In the genomic region with DNA sequence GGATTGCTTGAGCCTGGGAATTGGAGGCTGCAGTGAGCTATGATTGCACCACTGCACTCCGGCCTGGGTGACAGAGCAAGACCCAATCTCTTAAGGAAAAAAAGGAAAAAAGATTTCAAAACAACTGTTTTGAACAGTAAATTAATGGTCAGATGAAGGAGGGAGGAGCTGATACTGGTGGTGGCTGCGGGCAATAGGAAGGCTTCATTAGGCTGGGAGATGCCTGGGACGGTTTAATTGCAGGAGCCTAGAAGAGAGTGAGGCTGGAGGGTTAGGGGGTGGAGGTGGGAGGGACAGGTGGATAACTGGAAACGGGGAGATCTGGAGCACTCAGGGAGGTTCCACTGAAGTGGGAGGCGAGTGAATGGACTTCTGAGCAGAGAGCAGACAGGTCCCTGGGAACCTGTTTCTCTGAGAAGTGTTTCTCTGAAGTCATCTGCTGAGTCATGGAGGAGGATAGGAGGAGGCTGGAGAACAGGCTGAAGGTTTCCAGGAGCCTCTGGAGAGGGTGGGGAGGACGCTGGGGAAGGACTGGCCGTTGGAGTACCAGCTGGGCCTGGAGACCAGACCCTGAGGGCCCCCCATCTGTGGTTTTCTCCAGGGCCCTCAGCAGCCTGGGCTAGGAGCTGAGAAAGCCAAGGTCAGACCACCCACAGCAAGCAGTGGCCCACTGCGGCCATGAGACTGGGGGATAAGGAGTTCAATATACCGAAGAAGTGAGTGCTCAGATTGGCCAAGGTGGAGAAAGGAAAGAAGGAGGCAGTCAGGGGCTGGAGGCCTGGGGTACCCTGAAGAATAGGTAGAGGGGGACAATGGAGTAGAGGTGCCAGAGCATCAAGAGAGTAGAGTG, we compare ENCODE assay signal across 1 cellular context.
TF ChIP-seq lines count a peak whose summit lies in the region.

No MANE protein-coding gene starts in this region.

TF ChIP-seq in K562, 482 proteins besides CTCF, POLR2A, EP300 and RAD21 (continued from another document and continues in another):
- no peak for TF ChIP-seq ZSCAN32 (CRISPR knock-in tag; IDR thresholded peaks at IDR 0.05)
- TF ChIP-seq HDGF (IDR thresholded peaks at IDR 0.05), result peak; percentile 88
- TF ChIP-seq ESRRA (IDR thresholded peaks at IDR 0.05; ENCODE audit: borderline replicate concordance, low read depth), result no peak
- 0 out of 2 replicates have a peak, but pooled peaks have one; percentile 29 for TF ChIP-seq HSF4 (CRISPR knock-in tag; IDR thresholded peaks at IDR 0.05; ENCODE audit: borderline replicate concordance)
- TF ChIP-seq ZKSCAN1 (IDR thresholded peaks at IDR 0.05; ENCODE audit: low read depth, low read length), result no peak
- TF ChIP-seq ZNF444 (CRISPR knock-in tag; IDR thresholded peaks at IDR 0.05), result 0 out of 2 replicates have a peak, but pooled peaks have one; percentile 5
- no peak for TF ChIP-seq PYGO2 (tag; IDR thresholded peaks at IDR 0.05)
- no peak for TF ChIP-seq ZNF384 (IDR thresholded peaks at IDR 0.05; ENCODE audit: low read depth, low read length)
- TF ChIP-seq, protein P1, sequence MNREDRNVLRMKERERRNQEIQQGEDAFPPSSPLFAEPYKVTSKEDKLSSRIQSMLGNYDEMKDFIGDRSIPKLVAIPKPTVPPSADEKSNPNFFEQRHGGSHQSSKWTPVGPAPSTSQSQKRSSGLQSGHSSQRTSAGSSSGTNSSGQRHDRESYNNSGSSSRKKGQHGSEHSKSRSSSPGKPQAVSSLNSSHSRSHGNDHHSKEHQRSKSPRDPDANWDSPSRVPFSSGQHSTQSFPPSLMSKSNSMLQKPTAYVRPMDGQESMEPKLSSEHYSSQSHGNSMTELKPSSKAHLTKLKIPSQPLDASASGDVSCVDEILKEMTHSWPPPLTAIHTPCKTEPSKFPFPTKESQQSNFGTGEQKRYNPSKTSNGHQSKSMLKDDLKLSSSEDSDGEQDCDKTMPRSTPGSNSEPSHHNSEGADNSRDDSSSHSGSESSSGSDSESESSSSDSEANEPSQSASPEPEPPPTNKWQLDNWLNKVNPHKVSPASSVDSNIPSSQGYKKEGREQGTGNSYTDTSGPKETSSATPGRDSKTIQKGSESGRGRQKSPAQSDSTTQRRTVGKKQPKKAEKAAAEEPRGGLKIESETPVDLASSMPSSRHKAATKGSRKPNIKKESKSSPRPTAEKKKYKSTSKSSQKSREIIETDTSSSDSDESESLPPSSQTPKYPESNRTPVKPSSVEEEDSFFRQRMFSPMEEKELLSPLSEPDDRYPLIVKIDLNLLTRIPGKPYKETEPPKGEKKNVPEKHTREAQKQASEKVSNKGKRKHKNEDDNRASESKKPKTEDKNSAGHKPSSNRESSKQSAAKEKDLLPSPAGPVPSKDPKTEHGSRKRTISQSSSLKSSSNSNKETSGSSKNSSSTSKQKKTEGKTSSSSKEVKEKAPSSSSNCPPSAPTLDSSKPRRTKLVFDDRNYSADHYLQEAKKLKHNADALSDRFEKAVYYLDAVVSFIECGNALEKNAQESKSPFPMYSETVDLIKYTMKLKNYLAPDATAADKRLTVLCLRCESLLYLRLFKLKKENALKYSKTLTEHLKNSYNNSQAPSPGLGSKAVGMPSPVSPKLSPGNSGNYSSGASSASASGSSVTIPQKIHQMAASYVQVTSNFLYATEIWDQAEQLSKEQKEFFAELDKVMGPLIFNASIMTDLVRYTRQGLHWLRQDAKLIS (CRISPR knock-in tag; IDR thresholded peaks at IDR 0.05), result 0 out of 2 replicates have a peak, but pooled peaks have one; percentile 23
- peak; percentile 29; the same call in 1 of the 2 replicates for TF ChIP-seq CBFA2T3 (IDR thresholded peaks at IDR 0.05)
- TF ChIP-seq ILF3 (IDR thresholded peaks at IDR 0.05; ENCODE audit: borderline replicate concordance), result no peak
- TF ChIP-seq CBX5 (IDR thresholded peaks at IDR 0.05; ENCODE audit: borderline replicate concordance, low read depth), result no peak
- TF ChIP-seq TARDBP (IDR thresholded peaks at IDR 0.05), result no peak; the same call in 1 of the 2 replicates
- no peak for TF ChIP-seq RFX1 (IDR thresholded peaks at IDR 0.05)
- no peak for TF ChIP-seq HDAC3 (IDR thresholded peaks at IDR 0.05; ENCODE audit: borderline replicate concordance, partially characterized antibody)
- peak; percentile 92; the same call in 1 of the 2 replicates for TF ChIP-seq NBN (IDR thresholded peaks at IDR 0.05; ENCODE audit: low read depth)
- TF ChIP-seq ZNF165 (CRISPR knock-in tag; IDR thresholded peaks at IDR 0.05; ENCODE audit: borderline replicate concordance), result peak; percentile 45; the same call in 1 of the 2 replicates
- no peak; the same call in 1 of the 2 replicates for TF ChIP-seq TAL1 (IDR thresholded peaks at IDR 0.05)
- TF ChIP-seq ARNT (IDR thresholded peaks at IDR 0.05), result peak; percentile 65 to 88
- TF ChIP-seq, protein P2, sequence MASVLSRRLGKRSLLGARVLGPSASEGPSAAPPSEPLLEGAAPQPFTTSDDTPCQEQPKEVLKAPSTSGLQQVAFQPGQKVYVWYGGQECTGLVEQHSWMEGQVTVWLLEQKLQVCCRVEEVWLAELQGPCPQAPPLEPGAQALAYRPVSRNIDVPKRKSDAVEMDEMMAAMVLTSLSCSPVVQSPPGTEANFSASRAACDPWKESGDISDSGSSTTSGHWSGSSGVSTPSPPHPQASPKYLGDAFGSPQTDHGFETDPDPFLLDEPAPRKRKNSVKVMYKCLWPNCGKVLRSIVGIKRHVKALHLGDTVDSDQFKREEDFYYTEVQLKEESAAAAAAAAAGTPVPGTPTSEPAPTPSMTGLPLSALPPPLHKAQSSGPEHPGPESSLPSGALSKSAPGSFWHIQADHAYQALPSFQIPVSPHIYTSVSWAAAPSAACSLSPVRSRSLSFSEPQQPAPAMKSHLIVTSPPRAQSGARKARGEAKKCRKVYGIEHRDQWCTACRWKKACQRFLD (CRISPR knock-in tag; IDR thresholded peaks at IDR 0.05), result peak; percentile 87
- no peak for TF ChIP-seq NFXL1 (CRISPR knock-in tag; IDR thresholded peaks at IDR 0.05)
- TF ChIP-seq, protein P3, sequence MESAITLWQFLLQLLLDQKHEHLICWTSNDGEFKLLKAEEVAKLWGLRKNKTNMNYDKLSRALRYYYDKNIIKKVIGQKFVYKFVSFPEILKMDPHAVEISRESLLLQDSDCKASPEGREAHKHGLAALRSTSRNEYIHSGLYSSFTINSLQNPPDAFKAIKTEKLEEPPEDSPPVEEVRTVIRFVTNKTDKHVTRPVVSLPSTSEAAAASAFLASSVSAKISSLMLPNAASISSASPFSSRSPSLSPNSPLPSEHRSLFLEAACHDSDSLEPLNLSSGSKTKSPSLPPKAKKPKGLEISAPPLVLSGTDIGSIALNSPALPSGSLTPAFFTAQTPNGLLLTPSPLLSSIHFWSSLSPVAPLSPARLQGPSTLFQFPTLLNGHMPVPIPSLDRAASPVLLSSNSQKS (CRISPR knock-in tag; IDR thresholded peaks at IDR 0.05), result no peak
- TF ChIP-seq, protein P4, sequence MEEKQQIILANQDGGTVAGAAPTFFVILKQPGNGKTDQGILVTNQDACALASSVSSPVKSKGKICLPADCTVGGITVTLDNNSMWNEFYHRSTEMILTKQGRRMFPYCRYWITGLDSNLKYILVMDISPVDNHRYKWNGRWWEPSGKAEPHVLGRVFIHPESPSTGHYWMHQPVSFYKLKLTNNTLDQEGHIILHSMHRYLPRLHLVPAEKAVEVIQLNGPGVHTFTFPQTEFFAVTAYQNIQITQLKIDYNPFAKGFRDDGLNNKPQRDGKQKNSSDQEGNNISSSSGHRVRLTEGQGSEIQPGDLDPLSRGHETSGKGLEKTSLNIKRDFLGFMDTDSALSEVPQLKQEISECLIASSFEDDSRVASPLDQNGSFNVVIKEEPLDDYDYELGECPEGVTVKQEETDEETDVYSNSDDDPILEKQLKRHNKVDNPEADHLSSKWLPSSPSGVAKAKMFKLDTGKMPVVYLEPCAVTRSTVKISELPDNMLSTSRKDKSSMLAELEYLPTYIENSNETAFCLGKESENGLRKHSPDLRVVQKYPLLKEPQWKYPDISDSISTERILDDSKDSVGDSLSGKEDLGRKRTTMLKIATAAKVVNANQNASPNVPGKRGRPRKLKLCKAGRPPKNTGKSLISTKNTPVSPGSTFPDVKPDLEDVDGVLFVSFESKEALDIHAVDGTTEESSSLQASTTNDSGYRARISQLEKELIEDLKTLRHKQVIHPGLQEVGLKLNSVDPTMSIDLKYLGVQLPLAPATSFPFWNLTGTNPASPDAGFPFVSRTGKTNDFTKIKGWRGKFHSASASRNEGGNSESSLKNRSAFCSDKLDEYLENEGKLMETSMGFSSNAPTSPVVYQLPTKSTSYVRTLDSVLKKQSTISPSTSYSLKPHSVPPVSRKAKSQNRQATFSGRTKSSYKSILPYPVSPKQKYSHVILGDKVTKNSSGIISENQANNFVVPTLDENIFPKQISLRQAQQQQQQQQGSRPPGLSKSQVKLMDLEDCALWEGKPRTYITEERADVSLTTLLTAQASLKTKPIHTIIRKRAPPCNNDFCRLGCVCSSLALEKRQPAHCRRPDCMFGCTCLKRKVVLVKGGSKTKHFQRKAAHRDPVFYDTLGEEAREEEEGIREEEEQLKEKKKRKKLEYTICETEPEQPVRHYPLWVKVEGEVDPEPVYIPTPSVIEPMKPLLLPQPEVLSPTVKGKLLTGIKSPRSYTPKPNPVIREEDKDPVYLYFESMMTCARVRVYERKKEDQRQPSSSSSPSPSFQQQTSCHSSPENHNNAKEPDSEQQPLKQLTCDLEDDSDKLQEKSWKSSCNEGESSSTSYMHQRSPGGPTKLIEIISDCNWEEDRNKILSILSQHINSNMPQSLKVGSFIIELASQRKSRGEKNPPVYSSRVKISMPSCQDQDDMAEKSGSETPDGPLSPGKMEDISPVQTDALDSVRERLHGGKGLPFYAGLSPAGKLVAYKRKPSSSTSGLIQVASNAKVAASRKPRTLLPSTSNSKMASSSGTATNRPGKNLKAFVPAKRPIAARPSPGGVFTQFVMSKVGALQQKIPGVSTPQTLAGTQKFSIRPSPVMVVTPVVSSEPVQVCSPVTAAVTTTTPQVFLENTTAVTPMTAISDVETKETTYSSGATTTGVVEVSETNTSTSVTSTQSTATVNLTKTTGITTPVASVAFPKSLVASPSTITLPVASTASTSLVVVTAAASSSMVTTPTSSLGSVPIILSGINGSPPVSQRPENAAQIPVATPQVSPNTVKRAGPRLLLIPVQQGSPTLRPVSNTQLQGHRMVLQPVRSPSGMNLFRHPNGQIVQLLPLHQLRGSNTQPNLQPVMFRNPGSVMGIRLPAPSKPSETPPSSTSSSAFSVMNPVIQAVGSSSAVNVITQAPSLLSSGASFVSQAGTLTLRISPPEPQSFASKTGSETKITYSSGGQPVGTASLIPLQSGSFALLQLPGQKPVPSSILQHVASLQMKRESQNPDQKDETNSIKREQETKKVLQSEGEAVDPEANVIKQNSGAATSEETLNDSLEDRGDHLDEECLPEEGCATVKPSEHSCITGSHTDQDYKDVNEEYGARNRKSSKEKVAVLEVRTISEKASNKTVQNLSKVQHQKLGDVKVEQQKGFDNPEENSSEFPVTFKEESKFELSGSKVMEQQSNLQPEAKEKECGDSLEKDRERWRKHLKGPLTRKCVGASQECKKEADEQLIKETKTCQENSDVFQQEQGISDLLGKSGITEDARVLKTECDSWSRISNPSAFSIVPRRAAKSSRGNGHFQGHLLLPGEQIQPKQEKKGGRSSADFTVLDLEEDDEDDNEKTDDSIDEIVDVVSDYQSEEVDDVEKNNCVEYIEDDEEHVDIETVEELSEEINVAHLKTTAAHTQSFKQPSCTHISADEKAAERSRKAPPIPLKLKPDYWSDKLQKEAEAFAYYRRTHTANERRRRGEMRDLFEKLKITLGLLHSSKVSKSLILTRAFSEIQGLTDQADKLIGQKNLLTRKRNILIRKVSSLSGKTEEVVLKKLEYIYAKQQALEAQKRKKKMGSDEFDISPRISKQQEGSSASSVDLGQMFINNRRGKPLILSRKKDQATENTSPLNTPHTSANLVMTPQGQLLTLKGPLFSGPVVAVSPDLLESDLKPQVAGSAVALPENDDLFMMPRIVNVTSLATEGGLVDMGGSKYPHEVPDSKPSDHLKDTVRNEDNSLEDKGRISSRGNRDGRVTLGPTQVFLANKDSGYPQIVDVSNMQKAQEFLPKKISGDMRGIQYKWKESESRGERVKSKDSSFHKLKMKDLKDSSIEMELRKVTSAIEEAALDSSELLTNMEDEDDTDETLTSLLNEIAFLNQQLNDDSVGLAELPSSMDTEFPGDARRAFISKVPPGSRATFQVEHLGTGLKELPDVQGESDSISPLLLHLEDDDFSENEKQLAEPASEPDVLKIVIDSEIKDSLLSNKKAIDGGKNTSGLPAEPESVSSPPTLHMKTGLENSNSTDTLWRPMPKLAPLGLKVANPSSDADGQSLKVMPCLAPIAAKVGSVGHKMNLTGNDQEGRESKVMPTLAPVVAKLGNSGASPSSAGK (IDR thresholded peaks at IDR 0.05), result peak; percentile 71; the same call in 1 of the 2 replicates
- no peak for TF ChIP-seq CBX1 (IDR thresholded peaks at IDR 0.05; ENCODE audit: low read depth)
- TF ChIP-seq, protein P5, sequence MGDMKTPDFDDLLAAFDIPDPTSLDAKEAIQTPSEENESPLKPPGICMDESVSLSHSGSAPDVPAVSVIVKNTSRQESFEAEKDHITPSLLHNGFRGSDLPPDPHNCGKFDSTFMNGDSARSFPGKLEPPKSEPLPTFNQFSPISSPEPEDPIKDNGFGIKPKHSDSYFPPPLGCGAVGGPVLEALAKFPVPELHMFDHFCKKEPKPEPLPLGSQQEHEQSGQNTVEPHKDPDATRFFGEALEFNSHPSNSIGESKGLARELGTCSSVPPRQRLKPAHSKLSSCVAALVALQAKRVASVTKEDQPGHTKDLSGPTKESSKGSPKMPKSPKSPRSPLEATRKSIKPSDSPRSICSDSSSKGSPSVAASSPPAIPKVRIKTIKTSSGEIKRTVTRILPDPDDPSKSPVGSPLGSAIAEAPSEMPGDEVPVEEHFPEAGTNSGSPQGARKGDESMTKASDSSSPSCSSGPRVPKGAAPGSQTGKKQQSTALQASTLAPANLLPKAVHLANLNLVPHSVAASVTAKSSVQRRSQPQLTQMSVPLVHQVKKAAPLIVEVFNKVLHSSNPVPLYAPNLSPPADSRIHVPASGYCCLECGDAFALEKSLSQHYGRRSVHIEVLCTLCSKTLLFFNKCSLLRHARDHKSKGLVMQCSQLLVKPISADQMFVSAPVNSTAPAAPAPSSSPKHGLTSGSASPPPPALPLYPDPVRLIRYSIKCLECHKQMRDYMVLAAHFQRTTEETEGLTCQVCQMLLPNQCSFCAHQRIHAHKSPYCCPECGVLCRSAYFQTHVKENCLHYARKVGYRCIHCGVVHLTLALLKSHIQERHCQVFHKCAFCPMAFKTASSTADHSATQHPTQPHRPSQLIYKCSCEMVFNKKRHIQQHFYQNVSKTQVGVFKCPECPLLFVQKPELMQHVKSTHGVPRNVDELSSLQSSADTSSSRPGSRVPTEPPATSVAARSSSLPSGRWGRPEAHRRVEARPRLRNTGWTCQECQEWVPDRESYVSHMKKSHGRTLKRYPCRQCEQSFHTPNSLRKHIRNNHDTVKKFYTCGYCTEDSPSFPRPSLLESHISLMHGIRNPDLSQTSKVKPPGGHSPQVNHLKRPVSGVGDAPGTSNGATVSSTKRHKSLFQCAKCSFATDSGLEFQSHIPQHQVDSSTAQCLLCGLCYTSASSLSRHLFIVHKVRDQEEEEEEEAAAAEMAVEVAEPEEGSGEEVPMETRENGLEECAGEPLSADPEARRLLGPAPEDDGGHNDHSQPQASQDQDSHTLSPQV (IDR thresholded peaks at IDR 0.05), result peak; percentile 98
- no peak for TF ChIP-seq TFAM (CRISPR knock-in tag; conservative IDR thresholded peaks at IDR 0.05)
- no peak for TF ChIP-seq HMGN3 (IDR thresholded peaks at IDR 0.05; ENCODE audit: borderline replicate concordance, extremely low read depth, insufficient read length, low read depth, low read length)
- peak; percentile 83 for TF ChIP-seq FOSL1 (tag; conservative IDR thresholded peaks at IDR 0.05)
- TF ChIP-seq ZNF263 (CRISPR knock-in tag; IDR thresholded peaks at IDR 0.05; ENCODE audit: borderline replicate concordance), result peak; percentile 95
- TF ChIP-seq NCOA6 (IDR thresholded peaks at IDR 0.05), result no peak
